ENCODE assay signal across 18 cellular contexts in the genomic region with DNA sequence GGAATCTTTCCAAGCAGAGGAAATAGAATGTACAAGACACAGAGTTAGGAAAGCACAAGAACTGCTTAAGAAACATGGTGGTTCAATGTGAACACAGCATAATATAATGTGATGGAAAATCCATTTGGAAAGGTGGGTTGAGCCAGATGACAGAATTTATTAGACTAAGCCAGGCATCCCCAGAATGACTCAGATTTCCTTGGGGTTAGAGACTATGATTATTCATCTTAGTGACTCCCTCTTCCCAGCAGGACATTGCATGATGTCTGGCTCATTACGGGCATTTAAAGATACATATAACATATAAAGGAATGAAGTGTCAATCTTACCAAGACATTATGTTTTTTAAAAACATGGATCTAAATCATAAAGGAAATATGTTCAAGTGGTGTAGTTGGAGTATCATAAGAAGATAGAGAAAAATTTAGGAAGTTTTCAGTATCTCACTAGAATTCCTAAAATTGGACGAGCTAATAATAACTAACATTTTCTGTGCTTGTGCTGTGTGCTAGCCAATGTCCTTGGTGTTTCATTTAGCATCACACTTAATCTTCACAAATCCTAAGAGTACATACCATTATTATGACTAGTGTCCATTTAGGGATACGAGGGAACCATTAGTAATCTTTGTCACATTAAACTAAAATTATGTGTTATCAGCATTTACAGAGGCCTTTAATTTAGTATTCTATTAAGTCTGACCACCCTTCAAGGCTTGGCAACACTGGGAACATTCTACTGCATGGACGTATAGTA. TPM values are rescaled to one million over a fixed set of nuclear protein-coding genes. Genes with fewer than 3 reads are reported as not detected.
DNase-seq lines count a peak whose midpoint lies in the region; ATAC-seq and TF ChIP-seq lines count a peak whose summit lies in the region.
"Had no signal": no experiment of that assay in that cellular context is flagged by ENCODE, and none has a peak within 500 bp of the region (broad histone marks: within the 10 kb centered on the region; RNA-seq: fewer than 3 reads in every experiment).

No MANE protein-coding gene starts in this region.

- ATAC-seq in HG02571 (IDR thresholded peaks at IDR 0.05; ENCODE audit: unreplicated experiment): no peak
- ATAC-seq in GM21619 (IDR thresholded peaks at IDR 0.05; ENCODE audit: unreplicated experiment): no peak
- ATAC-seq: heart right ventricle, Panc1, pancreas, T-helper 17 cell had no signal

- 37 to 40% methylated on average over 4 of the region's 4 CpGs for WGBS in GM23248 (ENCODE audit: low coverage in 1 of 2, low lambda C conversion rate in 2 of 2, missing lambda C conversion rate in 2 of 2), 2 experiments
- 47% methylated on average over 4 of the region's 4 CpGs for WGBS in SK-N-SH (ENCODE audit: low lambda C conversion rate)

- H3K4me1 ChIP-seq in GM23248 (ENCODE audit: insufficient read depth) (peaks cover 15% of the 10 kb centered on the region), SK-N-SH (ENCODE audit: control insufficient read depth in 1 of 2, insufficient read depth in 2 of 2, low read depth in 1 of 2, low read length in 1 of 2) (peaks cover 0 to 6% of the 10 kb centered on the region in 2 experiments; a peak in 2 of 4 replicates)
- H3K4me1 ChIP-seq: heart right ventricle, pancreas had no signal

- H3K27ac ChIP-seq in GM23248 (peak overlapping the region; percentile 53), SK-N-SH (ENCODE audit: low read depth in 2 of 2, low read length in 1 of 2) (peak overlapping the region in 1 of 2 experiments; percentile 31; a peak in 1 of 4 replicates)
- H3K27ac ChIP-seq: heart right ventricle, pancreas had no signal

- in situ Hi-C loops in GM23248 (cut with MboI): no loop called here

- TF ChIP-seq EP300 in SK-N-SH (IDR thresholded peaks at IDR 0.05; ENCODE audit: borderline replicate concordance in 1 of 2, low read depth in 1 of 2, low read length in 1 of 2): peak in 1 of 2 experiments; percentile 56; a peak in 2 of 4 replicates

- POLR2A ChIA-PET in SK-N-SH (lab: Yijun Ruan, JAX): no interaction called here

- H3K27me3 ChIP-seq in GM23248 (replicated peaks; ENCODE audit: insufficient read depth) (no peaks in the 10 kb centered on the region), SK-N-SH (ENCODE audit: insufficient read depth) (no peaks in the 10 kb centered on the region)
- H3K27me3 ChIP-seq: pancreas had no signal

- H3F3A ChIP-seq in GM23248 (ENCODE audit: insufficient read depth) (0 out of 2 replicates have a peak, but pooled peaks cover 11% of the 10 kb centered on the region), SK-N-SH (replicated peaks; ENCODE audit: insufficient read depth) (no peaks in the 10 kb centered on the region)

- no peaks in the 10 kb centered on the region for H4K20me1 ChIP-seq in GM23248 (ENCODE audit: insufficient read depth)
- no peaks in the 10 kb centered on the region for H4K20me1 ChIP-seq in SK-N-SH (ENCODE audit: insufficient read depth)

- TF ChIP-seq CTCF in SK-N-SH (IDR thresholded peaks at IDR 0.05): no peak

- H3K79me2 ChIP-seq in GM23248 (ENCODE audit: insufficient read depth) (no peaks in the 10 kb centered on the region), SK-N-SH (ENCODE audit: insufficient read depth) (no peaks in the 10 kb centered on the region)

- CTCF ChIA-PET in SK-N-SH (lab: Yijun Ruan, JAX): interaction anchor here (1.4 kb wide), 1 partner anchor 16 kb away, joined by 3 read pairs; no protein-coding TSS in a partner anchor

- H2AFZ ChIP-seq in GM23248 (peak overlapping the region; percentile 32), SK-N-SH (ENCODE audit: low read depth) (no peak overlapping the region)

- H3K9me3 ChIP-seq in GM23248 (ENCODE audit: low read depth) (no peaks in the 10 kb centered on the region), SK-N-SH (no peaks in the 10 kb centered on the region)
- H3K9me3 ChIP-seq: heart right ventricle, pancreas had no signal

- no peaks in the 10 kb centered on the region; the same call in 1 of the 2 replicates for H3K9me2 ChIP-seq in GM23248 (ENCODE audit: insufficient read depth)
- no peaks in the 10 kb centered on the region for H3K9me2 ChIP-seq in SK-N-SH

- TF ChIP-seq RAD21 in SK-N-SH (IDR thresholded peaks at IDR 0.05; ENCODE audit: low read length): no peak

- H3K4me3 ChIP-seq in GM23248 (no peak overlapping the region), SK-N-SH (ENCODE audit: low read depth in 2 of 2, low read length in 1 of 2) (no peak overlapping the region)
- H3K4me3 ChIP-seq: heart right ventricle, pancreas had no signal

- no peak overlapping the region for H3K9ac ChIP-seq in GM23248
- no peak overlapping the region for H3K9ac ChIP-seq in SK-N-SH

- H3K4me2 ChIP-seq in GM23248 (ENCODE audit: unreplicated experiment) (peak overlapping the region; percentile 17), SK-N-SH (no peak overlapping the region)

- H3K36me3 ChIP-seq in GM23248 (ENCODE audit: low read depth): no peaks in the 10 kb centered on the region
- H3K36me3 ChIP-seq in SK-N-SH (replicated peaks in 1 of 2; ENCODE audit: control insufficient read depth in 1 of 2, insufficient read depth in 2 of 2, low read length in 1 of 2): no peaks in the 10 kb centered on the region
- H3K36me3 ChIP-seq: heart right ventricle, pancreas had no signal

- DNase-seq in GM23248 (peak; percentile 92), SK-N-SH (no peak), fibroblast of peridontal ligament (ENCODE audit: extremely low read depth) (peak; percentile 11), stromal cell of bone marrow (ENCODE audit: low read depth) (peak; percentile 48)
- no peak for DNase-seq in stimulated activated naive CD4-positive, alpha-beta T cell treated with Interleukin-2 at 50 U/mL for 16 hours (lab: John Stamatoyannopoulos, UW)
- DNase-seq: activated CD8-positive, alpha-beta memory T cell treated with anti-CD3 and anti-CD28 coated beads, Interleukin-2, amount 50 U/mL, for 48 hours; CD4-positive, alpha-beta T cell; central memory CD4-positive, alpha-beta T cell; heart right ventricle; kidney; NCI-H187 treated with DMSO at 0.1 percent for 48 hours; pancreas; stimulated activated CD4-positive, alpha-beta T cell treated with anti-CD3 and anti-CD28 coated beads, Interleukin-12 subunit alpha, Interleukin-12 subunit beta, amount 100 ng/mL, for 4 hours; T-helper 17 cell had no signal

TF ChIP-seq in SK-N-SH, 30 proteins besides CTCF, POLR2A, EP300 and RAD21:
- TF ChIP-seq CHD2 (IDR thresholded peaks at IDR 0.05; ENCODE audit: low read length, partially characterized antibody): no peak
- peak; percentile 75 for TF ChIP-seq PBX3 (IDR thresholded peaks at IDR 0.05)
- peak; percentile 78 for TF ChIP-seq JUND (IDR thresholded peaks at IDR 0.05)
- TF ChIP-seq TCF12 (IDR thresholded peaks at IDR 0.05): peak; percentile 53
- TF ChIP-seq FOSL2 (IDR thresholded peaks at IDR 0.05; ENCODE audit: borderline replicate concordance, low read depth): peak; percentile 79; the same call in 1 of the 2 replicates
- no peak for TF ChIP-seq USF1 (IDR thresholded peaks at IDR 0.05; ENCODE audit: borderline replicate concordance, low read depth)
- TF ChIP-seq FOXM1 (IDR thresholded peaks at IDR 0.05; ENCODE audit: low read depth): no peak
- no peak for TF ChIP-seq MEF2A (IDR thresholded peaks at IDR 0.05; ENCODE audit: borderline replicate concordance, low read depth)
- no peak; the same call in 1 of the 2 replicates for TF ChIP-seq POLR2AphosphoS5 (IDR thresholded peaks at IDR 0.05; ENCODE audit: low read depth, low read length)
- no peak for TF ChIP-seq EZH2phosphoT487 (IDR thresholded peaks at IDR 0.05; ENCODE audit: borderline replicate concordance, low read depth)
- TF ChIP-seq MXI1 (IDR thresholded peaks at IDR 0.05; ENCODE audit: low read depth, low read length): no peak

RNA-seq across cellular contexts. Expression of gene ST6GALNAC5, which starts 41.0 kb away (rescaled TPM):
- total RNA-seq in GM23248 (2014; rRNA removed; shearing (Covaris generic)): 12.1 and 12.2 TPM in 2 replicates
- polyA plus RNA-seq in GM23248 (2016; fragmentation: Nextera tagmentation; extraction: Ambion mirVana): 4.8 and 5.1 TPM in 2 replicates
- polyA plus RNA-seq in SK-N-SH (2012; rRNA removed): 10.6 and 11.1 TPM in 2 replicates
- 7.0 and 8.1 TPM in 2 replicates for polyA plus RNA-seq in SK-N-SH (2012; cell fraction: cytosol; rRNA removed)
- 13.1 and 15.2 TPM in 2 replicates for polyA plus RNA-seq in SK-N-SH (2012; cell fraction: nucleus; rRNA removed)
- total RNA-seq: CD4-positive, alpha-beta T cell; mononuclear cell; T-helper 17 cell had no signal

Comparison
In these comparisons a context has a peak if more than half of its experiments do, and no peak if none do; other contexts are left out.
1. DNase-seq: peak in GM23248 (single experiment), fibroblast of peridontal ligament (single experiment) and stromal cell of bone marrow (single experiment); none in SK-N-SH (single experiment) and stimulated activated naive CD4-positive, alpha-beta T cell treated with Interleukin-2 at 50 U/mL for 16 hours (single experiment).